25 cellular contexts compared by ENCODE assay signal in genomic region chr7:95342642-95343252, GRCh38. TPM values are rescaled to one million over a fixed set of nuclear protein-coding genes. Genes with fewer than 3 reads are reported as not detected.
DNase-seq lines count a peak whose midpoint lies in the region; ATAC-seq and TF ChIP-seq lines count a peak whose summit lies in the region.
"Had no signal": no experiment of that assay in that cellular context is flagged by ENCODE, and none has a peak within 500 bp of the region (broad histone marks: within the 10 kb centered on the region; RNA-seq: fewer than 3 reads in every experiment).

No MANE protein-coding gene starts in this region.

- peak; percentile 5 for TF ChIP-seq CTCF in cardiac muscle cell (IDR thresholded peaks at IDR 0.05; ENCODE audit: low read depth, low read length)
- no peak for TF ChIP-seq CTCF in left ventricle myocardium inferior (IDR thresholded peaks at IDR 0.05; ENCODE audit: borderline replicate concordance)
- peak; percentile 36 for TF ChIP-seq CTCF in brain microvascular endothelial cell (IDR thresholded peaks at IDR 0.05; ENCODE audit: low read depth, low read length, missing control alignments)

- no peaks in the 10 kb centered on the region for H3K27me3 ChIP-seq in cardiac muscle cell
- H3K27me3 ChIP-seq in left ventricle myocardium inferior (ENCODE audit: low read depth) = no peaks in the 10 kb centered on the region
- H3K27me3 ChIP-seq in brain microvascular endothelial cell (replicated peaks) = no peaks in the 10 kb centered on the region
- H3K27me3 ChIP-seq: heart right ventricle had no signal

- intact Hi-C loops in left ventricle myocardium inferior (cut with micrococcal nuclease) = no loop called here

- H3K4me1 ChIP-seq in cardiac muscle cell (ENCODE audit: low read depth) = no peaks in the 10 kb centered on the region
- H3K4me1 ChIP-seq in left ventricle myocardium inferior = no peaks in the 10 kb centered on the region
- H3K4me1 ChIP-seq: heart right ventricle had no signal

- DNase-seq in cardiac muscle cell (ENCODE audit: low read depth in 1 of 2, low spot score in 1 of 2) (peak in 1 of 2 donors; percentile 17), left ventricle myocardium inferior (no peak), brain microvascular endothelial cell (no peak), left lobe of liver (ENCODE audit: low spot score) (no peak)
- DNase-seq: activated naive CD8-positive, alpha-beta T cell treated with anti-CD3 and anti-CD28 coated beads for 36 hours; DMS79; effector CD4-positive, alpha-beta T cell; heart right ventricle; KBM-7; NCI-H1048; NCI-H526 treated with DMSO at 0.1 percent for 48 hours; SIG-M5 had no signal

- in situ Hi-C loops in brain microvascular endothelial cell (cut with HindIII; ENCODE audit: low pct_ligation_motif_present, low sequenced_read_pairs) = no loop called here

- no peak overlapping the region for H3K27ac ChIP-seq in cardiac muscle cell
- no peak overlapping the region for H3K27ac ChIP-seq in left ventricle myocardium inferior (replicated peaks)
- H3K27ac ChIP-seq in brain microvascular endothelial cell = no peak overlapping the region
- H3K27ac ChIP-seq: C4-2B, heart right ventricle had no signal

- no peaks in the 10 kb centered on the region for H3K36me3 ChIP-seq in cardiac muscle cell
- no peaks in the 10 kb centered on the region for H3K36me3 ChIP-seq in left ventricle myocardium inferior
- no peaks in the 10 kb centered on the region for H3K36me3 ChIP-seq in brain microvascular endothelial cell (replicated peaks)
- H3K36me3 ChIP-seq: heart right ventricle had no signal

- H3K4me3 ChIP-seq in cardiac muscle cell (no peak overlapping the region), left ventricle myocardium inferior (no peak overlapping the region), brain microvascular endothelial cell (ENCODE audit: low read depth, low read length) (no peak overlapping the region)
- H3K4me3 ChIP-seq: heart right ventricle had no signal

- ATAC-seq in left lobe of liver (peak; percentile 16), GM21360 (IDR thresholded peaks at IDR 0.05; ENCODE audit: unreplicated experiment) (no peak), esophagus mucosa (no peak), GM21447 (IDR thresholded peaks at IDR 0.05; ENCODE audit: unreplicated experiment) (no peak), HG03354 (IDR thresholded peaks at IDR 0.05; ENCODE audit: poor library complexity, severe bottlenecking, unreplicated experiment) (no peak)
- ATAC-seq: heart right ventricle; stimulated activated effector memory CD8-positive, alpha-beta T cell treated with anti-CD3 and anti-CD28 coated beads, Interleukin-12 subunit alpha, Interleukin-12 subunit beta, amount 100 ng/mL, for 72 hours had no signal

- H3K9me3 ChIP-seq in cardiac muscle cell (ENCODE audit: low read depth) (no peaks in the 10 kb centered on the region), left ventricle myocardium inferior (replicated peaks) (no peaks in the 10 kb centered on the region)
- H3K9me3 ChIP-seq: heart right ventricle had no signal

RNA-seq across cellular contexts. Expression of gene PON1, which starts 18.4 kb away (rescaled TPM):
- total RNA-seq in cardiac muscle cell = not detected in 2 replicates
- polyA plus RNA-seq in cardiac muscle cell = 0.34 and 0.51 TPM in 2 replicates
- total RNA-seq in left ventricle myocardium inferior = not detected
- 465 TPM for total RNA-seq in left lobe of liver
- total RNA-seq in esophagus mucosa = not detected
- total RNA-seq: activated CD8-positive, alpha-beta memory T cell treated with anti-CD3 and anti-CD28 coated beads for 36 hours; activated naive CD8-positive, alpha-beta T cell treated with anti-CD3 and anti-CD28 coated beads for 36 hours; activated T-helper 1 cell treated with anti-CD3 and anti-CD28 coated beads, Interleukin-12 subunit alpha, Interleukin-12 subunit beta, Interleukin-2, Interleukin-4 antibody, amounts not matched to agents 30 ng/mL and 10 ng/mL and 1 ng/mL, durations not matched to agents 14 hours and 24 hours and 36 hours; cardiac septum; H4; heart right ventricle; mononuclear cell; OCI-LY7; T-helper 2 cell treated with Interferon-gamma antibody and Interleukin-4, amounts not matched to agents 100 ng/mL and 5 ng/mL, for 36 hours had no signal

RNA-seq across cellular contexts. Expression of gene PON3, which starts 53.4 kb away (rescaled TPM):
- not detected in 2 replicates for total RNA-seq in cardiac muscle cell
- not detected in 2 replicates for polyA plus RNA-seq in cardiac muscle cell
- 0.69 TPM for total RNA-seq in left ventricle myocardium inferior
- total RNA-seq in left lobe of liver = 256 TPM
- 2.0 TPM for total RNA-seq in esophagus mucosa
- total RNA-seq: activated CD8-positive, alpha-beta memory T cell treated with anti-CD3 and anti-CD28 coated beads for 36 hours; activated T-helper 1 cell treated with anti-CD3 and anti-CD28 coated beads, Interleukin-12 subunit alpha, Interleukin-12 subunit beta, Interleukin-2, Interleukin-4 antibody, amounts not matched to agents 30 ng/mL and 10 ng/mL and 1 ng/mL, durations not matched to agents 14 hours and 24 hours and 36 hours; H4; mononuclear cell; OCI-LY7 had no signal

Comparison
In these comparisons a context has a peak if more than half of its experiments do, and no peak if none do; other contexts are left out.
1. RNA of gene PON1, which starts 18.4 kb away (total RNA-seq): 465 TPM in left lobe of liver (single experiment); not detected in left ventricle myocardium inferior (single experiment), not detected in cardiac muscle cell and not detected in esophagus mucosa (single experiment); every median in the first group is over 100 times any median in the second.
2. RNA of gene PON3, which starts 53.4 kb away (total RNA-seq): 256 TPM in left lobe of liver (single experiment); 2.0 TPM in esophagus mucosa (single experiment), 0.69 TPM in left ventricle myocardium inferior (single experiment) and not detected in cardiac muscle cell; every median in the first group is over 10 times any median in the second.